ENCODE assay signal across 11 cellular contexts in genomic region chr3:142275856-142276255, GRCh38. TPM values are rescaled to one million over a fixed set of nuclear protein-coding genes. Genes with fewer than 3 reads are reported as not detected.
DNase-seq lines count a peak whose midpoint lies in the region; ATAC-seq, FAIRE-seq and TF ChIP-seq lines count a peak whose summit lies in the region.
"Had no signal": no experiment of that assay in that cellular context is flagged by ENCODE, and none has a peak within 500 bp of the region (broad histone marks: within the 10 kb centered on the region; RNA-seq: fewer than 3 reads in every experiment).

No MANE protein-coding gene starts in this region.

- peaks cover 3% of the 10 kb centered on the region for H3K27me3 Mint-ChIP-seq in endothelial cell (ENCODE audit: unreplicated experiment)

- dilution Hi-C loops in endothelial cell of umbilical vein (cut with MboI; ENCODE audit: extremely low pct_ligation_motif_present, low sequenced_read_pairs): no loop called here

- no peak overlapping the region for H3K4me3 ChIP-seq in endothelial cell of umbilical vein (replicated peaks in 1 of 3; ENCODE audit: insufficient read depth in 1 of 3, low read depth in 1 of 3, low read length in 3 of 3)
- no peak overlapping the region for H3K4me3 ChIP-seq in colonic mucosa

- no peaks in the 10 kb centered on the region for H3K4me1 Mint-ChIP-seq in endothelial cell (ENCODE audit: unreplicated experiment)

- DNase-seq in GM04504 (ENCODE audit: low read depth) (peak; percentile 58), RPMI7951 (ENCODE audit: low read depth) (peak; percentile 56), endothelial cell of umbilical vein (ENCODE audit: low read depth, low spot score) (no peak), renal cortical epithelial cell (ENCODE audit: low read depth) (peak; percentile 24), GOT3 (lab: John Stamatoyannopoulos, UW) (no peak), colonic mucosa (no peak), endothelial cell (ENCODE audit: low spot score) (no peak)
- DNase-seq: dermis blood vessel endothelial cell, left colon, NCI-H526 treated with DMSO at 0.1 percent for 48 hours had no signal

- H3K4me3 Mint-ChIP-seq in endothelial cell (ENCODE audit: unreplicated experiment): no peak overlapping the region

- no peak for ATAC-seq in GM21825 (IDR thresholded peaks at IDR 0.05; ENCODE audit: unreplicated experiment)
- ATAC-seq: left colon had no signal

- H3K4me2 ChIP-seq in endothelial cell of umbilical vein (ENCODE audit: insufficient read depth, low read length): no peak overlapping the region

- CTCF ChIA-PET in endothelial cell of umbilical vein (lab: Charles Lee): interaction anchor here (1.7 kb wide), 1 partner anchor 150 kb away, joined by 9 read pairs; no protein-coding TSS in a partner anchor

- no peaks in the 10 kb centered on the region for H3K9me1 ChIP-seq in endothelial cell of umbilical vein (replicated peaks; ENCODE audit: control insufficient read depth, extremely low read depth, insufficient read depth, low read length)

- no peaks in the 10 kb centered on the region for H3K79me2 ChIP-seq in endothelial cell of umbilical vein (ENCODE audit: control insufficient read depth, insufficient read depth, low read length)

- H3K36me3 ChIP-seq in endothelial cell of umbilical vein (ENCODE audit: control insufficient read depth in 2 of 2, extremely low read depth in 1 of 2, insufficient read depth in 2 of 2, low read length in 2 of 2): no peaks in the 10 kb centered on the region
- H3K36me3 ChIP-seq in colonic mucosa: no peaks in the 10 kb centered on the region

- peaks cover 3% of the 10 kb centered on the region for H3K36me3 Mint-ChIP-seq in endothelial cell (ENCODE audit: low read depth, unreplicated experiment)

- TF ChIP-seq POLR2A in endothelial cell of umbilical vein (IDR thresholded peaks at IDR 0.05; ENCODE audit: low read depth, low read length): no peak

- TF ChIP-seq CTCF in endothelial cell of umbilical vein (IDR thresholded peaks at IDR 0.05; ENCODE audit: extremely low read depth in 1 of 2, insufficient read depth in 1 of 2, low read depth in 1 of 2, low read length in 2 of 2) (no peak), colonic mucosa (IDR thresholded peaks at IDR 0.05) (no peak), endothelial cell (IDR thresholded peaks at IDR 0.05; ENCODE audit: unreplicated experiment) (no peak)

- no peaks in the 10 kb centered on the region for H4K20me1 ChIP-seq in endothelial cell of umbilical vein (replicated peaks; ENCODE audit: control insufficient read depth, extremely low read depth, insufficient read depth, low read length)

- H3K4me1 ChIP-seq in endothelial cell of umbilical vein (ENCODE audit: control insufficient read depth, extremely low read depth, insufficient read depth, low read length) (no peaks in the 10 kb centered on the region), colonic mucosa (no peaks in the 10 kb centered on the region)

- H3K9ac ChIP-seq in endothelial cell of umbilical vein (replicated peaks; ENCODE audit: extremely low read depth, insufficient read depth, low read length) (no peak overlapping the region), colonic mucosa (ENCODE audit: low read depth in 2 of 2, low read length in 2 of 2) (no peak overlapping the region)

- H3K9me3 ChIP-seq in endothelial cell of umbilical vein (replicated peaks; ENCODE audit: control insufficient read depth, insufficient read depth, low read length): no peaks in the 10 kb centered on the region
- no peaks in the 10 kb centered on the region for H3K9me3 ChIP-seq in colonic mucosa

- BruUV-seq in endothelial cell of umbilical vein (replicated peaks; lab: Mats Ljungman, UMichigan): no TSS peak

- H3K27me3 ChIP-seq in endothelial cell of umbilical vein (ENCODE audit: control insufficient read depth in 2 of 2, insufficient read depth in 2 of 2, low read length in 2 of 2) (peaks cover 2 to 6% of the 10 kb centered on the region in 2 experiments), colonic mucosa (no peaks in the 10 kb centered on the region)

- H3K27ac ChIP-seq in endothelial cell of umbilical vein (ENCODE audit: insufficient read depth, low read depth, low read length) (no peak overlapping the region), colonic mucosa (no peak overlapping the region)

- no peaks in the 10 kb centered on the region for H3K9me3 Mint-ChIP-seq in endothelial cell (ENCODE audit: unreplicated experiment)

- H3K27ac Mint-ChIP-seq in endothelial cell (ENCODE audit: unreplicated experiment): no peak overlapping the region

- FAIRE-seq in endothelial cell of umbilical vein (lab: Jason Lieb, UNC): no peak

- no peak overlapping the region for H2AFZ ChIP-seq in endothelial cell of umbilical vein (ENCODE audit: low read depth, low read length)

- intact Hi-C loops in endothelial cell of umbilical vein (cut with micrococcal nuclease) (loop anchor here (5.0 kb wide), 1 partner anchor 539 kb away; the partner anchor contains the start of gene RNF7), colonic mucosa (cut with DNase I) (no loop called here)

- POLR2A ChIA-PET in endothelial cell of umbilical vein (lab: Charles Lee): no interaction called here

TF ChIP-seq in endothelial cell of umbilical vein, 7 proteins besides CTCF, POLR2A, EP300 and RAD21:
- TF ChIP-seq FOS (IDR thresholded peaks at IDR 0.05; ENCODE audit: borderline replicate concordance, insufficient read depth, low read length) (no peak), GATA2 (IDR thresholded peaks at IDR 0.05; ENCODE audit: insufficient read depth, insufficient read length, low read depth, low read length) (peak; percentile 29)
TF ChIP-seq in endothelial cell of umbilical vein: peak in this region for 1.

RNA-seq across cellular contexts. Expression of gene GK5, which starts 50.5 kb away (rescaled TPM):
- total RNA-seq in RPMI7951 (2014; rRNA removed; shearing (Covaris generic)): 8.5 and 9.4 TPM in 2 replicates
- total RNA-seq in endothelial cell of umbilical vein (9.7 and 10.5 TPM in 2 replicates), renal cortical epithelial cell (12.9 and 14.9 TPM in 2 replicates), colonic mucosa (10 to 100 TPM; 35.2 to 40.7 TPM), endothelial cell (ENCODE audit: unreplicated experiment) (11.0 TPM)
- polyA plus RNA-seq in endothelial cell of umbilical vein: 2.2 and 2.5 TPM in 2 replicates
- 1.2 and 1.7 TPM in 2 replicates for polyA plus RNA-seq in endothelial cell of umbilical vein (2011; cell fraction: cytosol; rRNA removed)
- polyA plus RNA-seq in endothelial cell of umbilical vein (2011; cell fraction: nucleus; rRNA removed): 12.1 and 15.0 TPM in 2 replicates
- polyA plus RNA-seq in endothelial cell of umbilical vein (2012): 5.3 and 8.3 TPM in 2 replicates
- 4.4 and 6.5 TPM in 2 replicates for polyA minus RNA-seq in endothelial cell of umbilical vein
- polyA minus RNA-seq in endothelial cell of umbilical vein (2011; cell fraction: cytosol; rRNA and poly(A)+ RNA removed): 8.6 TPM
- polyA minus RNA-seq in endothelial cell of umbilical vein (2011; cell fraction: nucleus; rRNA and poly(A)+ RNA removed): 6.6 and 11.7 TPM in 2 replicates

Comparison
In these comparisons a context has a peak if more than half of its experiments do, and no peak if none do; other contexts are left out.
1. DNase-seq: peak in GM04504 (single experiment), RPMI7951 (single experiment) and renal cortical epithelial cell (single experiment); none in endothelial cell of umbilical vein (single experiment), GOT3 (single experiment), colonic mucosa (single experiment) and endothelial cell (single experiment).